Comparison of ENCODE assay signal across 21 cellular contexts in genomic region chr3:139944256-139944910, GRCh38. TPM values are rescaled to one million over a fixed set of nuclear protein-coding genes. Genes with fewer than 3 reads are reported as not detected.
DNase-seq lines count a peak whose midpoint lies in the region; ATAC-seq and TF ChIP-seq lines count a peak whose summit lies in the region.
"Had no signal": no experiment of that assay in that cellular context is flagged by ENCODE, and none has a peak within 500 bp of the region (broad histone marks: within the 10 kb centered on the region; RNA-seq: fewer than 3 reads in every experiment).

No MANE protein-coding gene starts in this region.

- WGBS in mammary epithelial cell (ENCODE audit: low coverage, missing lambda C conversion rate), result 91% methylated on average over 7 of the region's 7 CpGs

- H3K9ac ChIP-seq in mammary epithelial cell (ENCODE audit: insufficient read depth, low read length), result no peak overlapping the region

- in situ Hi-C loops in mammary epithelial cell (cut with MboI; ENCODE audit: low sequenced_read_pairs in 2 of 2), result loop anchor here (25.0 kb wide), 2 partner anchors 357 to 918 kb away; no protein-coding TSS in a partner anchor

- peaks cover 0 to 23% of the 10 kb centered on the region in 2 donors for H3K4me1 ChIP-seq in right atrium auricular region
- H3K4me1 ChIP-seq in left ventricle myocardium inferior, result peaks cover 33% of the 10 kb centered on the region
- H3K4me1 ChIP-seq in mammary epithelial cell (ENCODE audit: insufficient read depth, low read length), result no peaks in the 10 kb centered on the region
- H3K4me1 ChIP-seq: A549, SJCRH30 had no signal

- no peak overlapping the region for H2AFZ ChIP-seq in mammary epithelial cell (ENCODE audit: low read depth, low read length)

- H3K27ac ChIP-seq in right atrium auricular region, result no peak overlapping the region
- peak overlapping the region; percentile 56 for H3K27ac ChIP-seq in left ventricle myocardium inferior (replicated peaks)
- no peak overlapping the region for H3K27ac ChIP-seq in mammary epithelial cell (ENCODE audit: insufficient read depth, low read depth, low read length)
- H3K27ac ChIP-seq: A549, HL-60, SJCRH30 had no signal

- H3K4me3 ChIP-seq in right atrium auricular region (no peak overlapping the region), left ventricle myocardium inferior (no peak overlapping the region), mammary epithelial cell (replicated peaks in 1 of 3; ENCODE audit: insufficient read depth in 1 of 3, low read depth in 2 of 3, low read length in 3 of 3) (no peak overlapping the region)
- H3K4me3 ChIP-seq: A549, SJCRH30 had no signal

- CTCF ChIA-PET in mammary epithelial cell (lab: Charles Lee; ENCODE audit: low non-redundant PET), result no interaction called here

- ATAC-seq in Right ventricle myocardium superior (ENCODE audit: poor library complexity), result peak; percentile 65
- ATAC-seq in HG03095 (IDR thresholded peaks at IDR 0.05; ENCODE audit: unreplicated experiment), result no peak
- ATAC-seq: A549 had no signal

- H3K36me3 ChIP-seq in right atrium auricular region (no peaks in the 10 kb centered on the region), left ventricle myocardium inferior (no peaks in the 10 kb centered on the region), mammary epithelial cell (ENCODE audit: insufficient read depth, low read length) (no peaks in the 10 kb centered on the region)
- H3K36me3 ChIP-seq: SJCRH30 had no signal

- no peaks in the 10 kb centered on the region for H4K20me1 ChIP-seq in mammary epithelial cell (ENCODE audit: insufficient read depth, low read length)

- H3K4me2 ChIP-seq in mammary epithelial cell (ENCODE audit: insufficient read depth, low read depth, low read length), result no peak overlapping the region
- H3K4me2 ChIP-seq: A549 had no signal

- DNase-seq in Right ventricle myocardium superior (no peak), right atrium auricular region (ENCODE audit: low spot score) (no peak), NCI-H524 (lab: John Stamatoyannopoulos, UW) (peak; percentile 73 to 82), left ventricle myocardium inferior (no peak), cerebellar nuclear complex (lab: John Stamatoyannopoulos, UW) (no peak), mammary epithelial cell (no peak)
- DNase-seq: COR-L47, H9, Kasumi-1, MM.1S, NCI-H1417 treated with DMSO at 0.1 percent for 48 hours, NCI-H1930, NCI-H2227 treated with DMSO at 0.1 percent for 48 hours, NCI-H526 treated with DMSO at 0.1 percent for 48 hours, OCI-M1, SJCRH30 had no signal

- TF ChIP-seq CTCF in right atrium auricular region (IDR thresholded peaks at IDR 0.05) (no peak), left ventricle myocardium inferior (IDR thresholded peaks at IDR 0.05; ENCODE audit: borderline replicate concordance) (no peak), mammary epithelial cell (conservative IDR thresholded peaks at IDR 0.05 in 1 of 2, IDR thresholded peaks at IDR 0.05 in 1 of 2; ENCODE audit: extremely low read depth in 1 of 2, insufficient read depth in 1 of 2, low read depth in 1 of 2, low read length in 2 of 2) (no peak)

- BruUV-seq in mammary epithelial cell (replicated peaks; lab: Mats Ljungman, UMichigan), result no TSS peak

- H3K9me3 ChIP-seq in right atrium auricular region, result no peaks in the 10 kb centered on the region
- peaks cover 7% of the 10 kb centered on the region for H3K9me3 ChIP-seq in left ventricle myocardium inferior (replicated peaks)
- no peaks in the 10 kb centered on the region for H3K9me3 ChIP-seq in mammary epithelial cell (replicated peaks; ENCODE audit: insufficient read depth, low read length)
- H3K9me3 ChIP-seq: A549, SJCRH30 had no signal

- no peaks in the 10 kb centered on the region for H3K79me2 ChIP-seq in mammary epithelial cell (ENCODE audit: insufficient read depth, low read length)

- dilution Hi-C loops in mammary epithelial cell (cut with HindIII; ENCODE audit: low sequenced_read_pairs), result no loop called here

- intact Hi-C loops in Right ventricle myocardium superior (cut with DNase I) (no loop called here), left ventricle myocardium inferior (cut with micrococcal nuclease) (no loop called here), mammary epithelial cell (cut with micrococcal nuclease) (no loop called here)

- no peaks in the 10 kb centered on the region for H3K27me3 ChIP-seq in right atrium auricular region
- H3K27me3 ChIP-seq in left ventricle myocardium inferior (ENCODE audit: low read depth), result peaks cover 5% of the 10 kb centered on the region
- H3K27me3 ChIP-seq in mammary epithelial cell (ENCODE audit: insufficient read depth, low read length), result no peaks in the 10 kb centered on the region
- H3K27me3 ChIP-seq: SJCRH30 had no signal

RNA-seq across cellular contexts. Expression of gene CLSTN2, which starts 9.4 kb away (rescaled TPM):
- total RNA-seq in Right ventricle myocardium superior (7.8 TPM), right atrium auricular region (10 to 100 TPM; 13.6 to 28.3 TPM), left ventricle myocardium inferior (7.0 TPM), mammary epithelial cell (1 to 10 TPM in 1 of 2 donors, under 1 TPM in 1; 0.16 to 2.0 TPM)
- polyA plus RNA-seq in mammary epithelial cell, result 0.56 TPM
- 0.05 TPM for polyA minus RNA-seq in mammary epithelial cell
- polyA plus RNA-seq: CD14-positive monocyte, IgD-negative memory B cell had no signal

Comparison
In these comparisons a context has a peak if more than half of its experiments do, and no peak if none do; other contexts are left out.
1. DNase-seq: peak in NCI-H524 (2 of 2); none in Right ventricle myocardium superior (single experiment), right atrium auricular region (single experiment), left ventricle myocardium inferior (single experiment), cerebellar nuclear complex (0 of 2) and mammary epithelial cell (single experiment).